ENCODE assay signal across 1 cellular context in the genomic region with DNA sequence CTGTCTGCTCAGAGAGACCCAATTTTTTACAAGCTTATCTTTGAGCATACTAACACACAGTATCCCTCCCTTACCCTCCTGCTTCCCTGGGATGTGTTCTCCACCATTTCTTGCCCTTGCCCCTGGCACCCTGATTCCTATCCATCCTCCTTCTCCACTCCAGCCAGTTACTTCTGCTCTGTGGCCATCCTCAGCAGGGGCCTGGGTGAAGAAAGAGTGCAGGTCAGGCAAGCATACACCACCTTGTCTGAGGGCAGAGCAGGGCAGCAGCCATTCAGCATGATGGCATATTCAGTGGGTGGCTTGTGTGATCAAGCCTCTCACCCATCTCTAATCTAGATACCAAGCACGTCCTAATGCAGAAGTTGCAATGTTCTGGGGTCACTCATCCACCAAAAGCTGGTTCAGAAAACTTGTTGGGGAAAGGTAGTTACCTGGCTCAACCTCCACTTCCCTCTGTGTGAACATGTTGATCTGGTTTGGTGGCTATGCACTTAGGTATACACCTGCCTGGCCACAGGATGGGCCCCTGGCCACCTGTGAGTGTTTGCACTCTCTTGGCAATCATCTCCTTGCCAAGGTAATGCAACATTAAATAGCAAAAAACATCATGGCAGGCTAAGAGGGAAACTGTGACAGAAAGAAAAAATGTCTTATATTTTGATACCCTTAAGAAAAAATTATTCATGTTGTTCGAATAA.
TF ChIP-seq lines count a peak whose summit lies in the region.

No MANE protein-coding gene starts in this region.

TF ChIP-seq in GM23338, 12 proteins besides CTCF, POLR2A, EP300 and RAD21:
- TF ChIP-seq STAT1 (IDR thresholded peaks at IDR 0.05; ENCODE audit: unreplicated experiment) = no peak
- no peak for TF ChIP-seq ZNF114 (CRISPR knock-in tag; IDR thresholded peaks at IDR 0.05)
- no peak for TF ChIP-seq EZH2phosphoT487 (IDR thresholded peaks at IDR 0.05; ENCODE audit: unreplicated experiment)
- no peak for TF ChIP-seq JUNB (IDR thresholded peaks at IDR 0.05; ENCODE audit: unreplicated experiment)
- TF ChIP-seq REST (IDR thresholded peaks at IDR 0.05; ENCODE audit: unreplicated experiment) = no peak
- TF ChIP-seq, protein P1, sequence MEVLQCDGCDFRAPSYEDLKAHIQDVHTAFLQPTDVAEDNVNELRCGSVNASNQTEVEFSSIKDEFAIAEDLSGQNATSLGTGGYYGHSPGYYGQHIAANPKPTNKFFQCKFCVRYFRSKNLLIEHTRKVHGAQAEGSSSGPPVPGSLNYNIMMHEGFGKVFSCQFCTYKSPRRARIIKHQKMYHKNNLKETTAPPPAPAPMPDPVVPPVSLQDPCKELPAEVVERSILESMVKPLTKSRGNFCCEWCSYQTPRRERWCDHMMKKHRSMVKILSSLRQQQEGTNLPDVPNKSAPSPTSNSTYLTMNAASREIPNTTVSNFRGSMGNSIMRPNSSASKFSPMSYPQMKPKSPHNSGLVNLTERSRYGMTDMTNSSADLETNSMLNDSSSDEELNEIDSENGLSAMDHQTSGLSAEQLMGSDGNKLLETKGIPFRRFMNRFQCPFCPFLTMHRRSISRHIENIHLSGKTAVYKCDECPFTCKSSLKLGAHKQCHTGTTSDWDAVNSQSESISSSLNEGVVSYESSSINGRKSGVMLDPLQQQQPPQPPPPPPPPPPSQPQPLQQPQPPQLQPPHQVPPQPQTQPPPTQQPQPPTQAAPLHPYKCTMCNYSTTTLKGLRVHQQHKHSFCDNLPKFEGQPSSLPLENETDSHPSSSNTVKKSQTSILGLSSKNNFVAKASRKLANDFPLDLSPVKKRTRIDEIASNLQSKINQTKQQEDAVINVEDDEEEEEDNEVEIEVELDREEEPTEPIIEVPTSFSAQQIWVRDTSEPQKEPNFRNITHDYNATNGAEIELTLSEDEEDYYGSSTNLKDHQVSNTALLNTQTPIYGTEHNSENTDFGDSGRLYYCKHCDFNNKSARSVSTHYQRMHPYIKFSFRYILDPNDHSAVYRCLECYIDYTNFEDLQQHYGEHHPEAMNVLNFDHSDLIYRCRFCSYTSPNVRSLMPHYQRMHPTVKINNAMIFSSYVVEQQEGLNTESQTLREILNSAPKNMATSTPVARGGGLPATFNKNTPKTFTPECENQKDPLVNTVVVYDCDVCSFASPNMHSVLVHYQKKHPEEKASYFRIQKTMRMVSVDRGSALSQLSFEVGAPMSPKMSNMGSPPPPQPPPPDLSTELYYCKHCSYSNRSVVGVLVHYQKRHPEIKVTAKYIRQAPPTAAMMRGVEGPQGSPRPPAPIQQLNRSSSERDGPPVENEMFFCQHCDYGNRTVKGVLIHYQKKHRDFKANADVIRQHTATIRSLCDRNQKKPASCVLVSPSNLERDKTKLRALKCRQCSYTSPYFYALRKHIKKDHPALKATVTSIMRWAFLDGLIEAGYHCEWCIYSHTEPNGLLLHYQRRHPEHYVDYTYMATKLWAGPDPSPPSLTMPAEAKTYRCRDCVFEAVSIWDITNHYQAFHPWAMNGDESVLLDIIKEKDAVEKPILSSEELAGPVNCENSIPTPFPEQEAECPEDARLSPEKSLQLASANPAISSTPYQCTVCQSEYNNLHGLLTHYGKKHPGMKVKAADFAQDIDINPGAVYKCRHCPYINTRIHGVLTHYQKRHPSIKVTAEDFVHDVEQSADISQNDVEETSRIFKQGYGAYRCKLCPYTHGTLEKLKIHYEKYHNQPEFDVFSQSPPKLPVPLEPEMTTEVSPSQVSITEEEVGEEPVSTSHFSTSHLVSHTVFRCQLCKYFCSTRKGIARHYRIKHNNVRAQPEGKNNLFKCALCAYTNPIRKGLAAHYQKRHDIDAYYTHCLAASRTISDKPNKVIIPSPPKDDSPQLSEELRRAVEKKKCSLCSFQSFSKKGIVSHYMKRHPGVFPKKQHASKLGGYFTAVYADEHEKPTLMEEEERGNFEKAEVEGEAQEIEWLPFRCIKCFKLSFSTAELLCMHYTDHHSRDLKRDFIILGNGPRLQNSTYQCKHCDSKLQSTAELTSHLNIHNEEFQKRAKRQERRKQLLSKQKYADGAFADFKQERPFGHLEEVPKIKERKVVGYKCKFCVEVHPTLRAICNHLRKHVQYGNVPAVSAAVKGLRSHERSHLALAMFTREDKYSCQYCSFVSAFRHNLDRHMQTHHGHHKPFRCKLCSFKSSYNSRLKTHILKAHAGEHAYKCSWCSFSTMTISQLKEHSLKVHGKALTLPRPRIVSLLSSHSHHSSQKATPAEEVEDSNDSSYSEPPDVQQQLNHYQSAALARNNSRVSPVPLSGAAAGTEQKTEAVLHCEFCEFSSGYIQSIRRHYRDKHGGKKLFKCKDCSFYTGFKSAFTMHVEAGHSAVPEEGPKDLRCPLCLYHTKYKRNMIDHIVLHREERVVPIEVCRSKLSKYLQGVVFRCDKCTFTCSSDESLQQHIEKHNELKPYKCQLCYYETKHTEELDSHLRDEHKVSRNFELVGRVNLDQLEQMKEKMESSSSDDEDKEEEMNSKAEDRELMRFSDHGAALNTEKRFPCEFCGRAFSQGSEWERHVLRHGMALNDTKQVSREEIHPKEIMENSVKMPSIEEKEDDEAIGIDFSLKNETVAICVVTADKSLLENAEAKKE (CRISPR knock-in tag; IDR thresholded peaks at IDR 0.05) = no peak
- no peak for TF ChIP-seq POLR2AphosphoS5 (IDR thresholded peaks at IDR 0.05; ENCODE audit: low read depth)
- no peak for TF ChIP-seq CREB1 (CRISPR knock-in tag; IDR thresholded peaks at IDR 0.05; ENCODE audit: low read depth)
- no peak for TF ChIP-seq ZNF331 (CRISPR knock-in tag; IDR thresholded peaks at IDR 0.05; ENCODE audit: low read depth)
- no peak for TF ChIP-seq EZH2 (IDR thresholded peaks at IDR 0.05; ENCODE audit: low read depth, unreplicated experiment)
- TF ChIP-seq ETS1 (IDR thresholded peaks at IDR 0.05) = no peak
- TF ChIP-seq NANOG (IDR thresholded peaks at IDR 0.05; ENCODE audit: borderline replicate concordance) = no peak
TF ChIP-seq in GM23338: peak in this region for 0.
